In the genomic region with DNA sequence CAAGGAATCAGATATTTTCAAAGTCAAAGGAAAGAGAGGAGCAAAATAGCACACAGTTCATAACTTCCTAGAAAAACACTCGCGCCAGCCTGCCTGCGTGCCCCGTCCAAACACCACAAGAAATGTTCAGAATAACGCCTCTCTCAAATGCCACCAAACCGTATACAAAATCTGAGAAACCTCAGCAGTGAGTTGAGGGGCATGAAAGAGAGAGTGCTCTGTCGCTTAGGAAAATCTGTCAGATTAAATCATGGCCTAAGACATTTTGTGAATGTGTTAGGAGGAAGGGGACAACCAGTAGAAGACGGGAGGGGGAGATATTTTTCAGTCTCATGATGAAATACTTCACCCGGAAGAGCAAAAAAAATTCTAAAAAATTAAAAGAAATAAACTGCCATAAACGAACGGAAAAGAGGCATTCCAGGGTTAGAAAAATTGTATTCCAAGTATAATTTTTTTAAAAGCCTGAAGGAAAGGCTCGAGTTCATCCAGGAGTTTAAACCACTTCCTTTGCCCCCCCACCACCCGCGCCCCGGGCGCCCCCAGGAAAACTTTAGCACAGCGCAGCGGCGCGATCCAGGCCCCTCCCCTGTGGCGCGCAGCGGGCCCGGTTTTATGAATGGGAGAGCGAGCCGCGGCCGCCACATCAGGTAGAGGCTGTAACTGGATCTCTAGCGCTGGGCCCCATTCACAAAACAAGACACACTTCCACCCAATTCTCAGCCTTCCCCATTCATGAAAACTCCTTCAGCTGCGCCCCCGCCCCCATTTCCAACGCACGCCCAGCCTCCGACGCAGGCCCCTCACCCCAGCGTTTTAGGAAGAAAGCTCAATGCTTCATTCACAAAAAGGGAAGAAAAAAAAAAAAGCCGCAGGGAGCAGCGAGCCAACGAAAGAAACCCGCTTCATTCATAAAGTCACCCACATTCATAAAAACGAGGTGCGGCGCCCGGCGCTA, we compare ENCODE assay signal across 8 cellular contexts. TPM values are rescaled to one million over a fixed set of nuclear protein-coding genes. Genes with fewer than 3 reads are reported as not detected.
DNase-seq lines count a peak whose midpoint lies in the region; ATAC-seq and TF ChIP-seq lines count a peak whose summit lies in the region.

No MANE protein-coding gene starts in this region.

- H3K4me2 ChIP-seq in OCI-LY1 (ENCODE audit: low read length) = peak overlapping the region; percentile 60

- no peak overlapping the region for H3K9ac ChIP-seq in OCI-LY1 (ENCODE audit: low read length)

- WGBS in thymus = 2% methylated on average over 45 of the region's 45 CpGs

- H3K27me3 Mint-ChIP-seq in activated T-helper 17 cell treated with anti-CD3 and anti-CD28 coated beads, Interleukin-2, amount 50 U/mL, for 72 hours = peaks cover 72% of the 10 kb centered on the region

- H3K36me3 ChIP-seq in OCI-LY1 (ENCODE audit: insufficient read depth, low read length) = no peaks in the 10 kb centered on the region
- H3K36me3 ChIP-seq in thymus (ENCODE audit: control insufficient read depth, insufficient read depth) = no peaks in the 10 kb centered on the region

- H3K9me2 ChIP-seq in OCI-LY1 (ENCODE audit: low read depth, low read length) = no peaks in the 10 kb centered on the region

- TF ChIP-seq CTCF in OCI-LY1 (IDR thresholded peaks at IDR 0.05; ENCODE audit: low read length) = no peak

- no peaks in the 10 kb centered on the region for H4K20me1 ChIP-seq in OCI-LY1 (ENCODE audit: insufficient read depth, low read length)

- H3K4me3 ChIP-seq in OCI-LY1 (ENCODE audit: low read depth, low read length, poor library complexity, severe bottlenecking) (peak overlapping the region; percentile 55), thymus (ENCODE audit: low read length) (peak overlapping the region; percentile 60)

- H2AFZ ChIP-seq in OCI-LY1 (ENCODE audit: low read length) = no peak overlapping the region

- DNase-seq in G401 (ENCODE audit: low spot score) = peak; percentile 76
- DNase-seq in KBM-7 = peak; percentile 91
- DNase-seq in fibroblast of peridontal ligament (ENCODE audit: extremely low read depth) = peak; percentile 56
- peak; percentile 73 for DNase-seq in myocyte (ENCODE audit: low read depth)
- no peak for DNase-seq in mesenteric fat pad (ENCODE audit: low spot score)

- H3K9me3 ChIP-seq in OCI-LY1 (ENCODE audit: low read length) = no peaks in the 10 kb centered on the region
- H3K9me3 ChIP-seq in thymus (ENCODE audit: control insufficient read depth) = no peaks in the 10 kb centered on the region

- no peak overlapping the region for H3K27ac ChIP-seq in OCI-LY1 (ENCODE audit: low read depth, low read length, poor library complexity, severe bottlenecking)
- H3K27ac ChIP-seq in thymus (ENCODE audit: low read depth) = no peak overlapping the region

- H3K4me1 ChIP-seq in OCI-LY1 (ENCODE audit: insufficient read depth, low read length, severe bottlenecking) = peaks cover 22% of the 10 kb centered on the region
- H3K4me1 ChIP-seq in thymus (ENCODE audit: control insufficient read depth, insufficient read depth, low read length) = peaks cover 7% of the 10 kb centered on the region

- in situ Hi-C loops in G401 (cut with HindIII; ENCODE audit: low sequenced_read_pairs) = no loop called here
- in situ Hi-C loops in KBM-7 (cut with MboI; ENCODE audit: low pct_unique_long_range_greater_than_20kb, low sequenced_read_pairs) = no loop called here

- peaks cover 8% of the 10 kb centered on the region for H3K36me3 Mint-ChIP-seq in activated T-helper 17 cell treated with anti-CD3 and anti-CD28 coated beads, Interleukin-2, amount 50 U/mL, for 72 hours (ENCODE audit: low read depth)

- H3K27me3 ChIP-seq in OCI-LY1 (ENCODE audit: insufficient read depth, low read length) (peaks cover 19% of the 10 kb centered on the region; the same call in 1 of the 2 replicates), thymus (ENCODE audit: control insufficient read depth, insufficient read depth) (peaks cover 57% of the 10 kb centered on the region)

- H3K27ac Mint-ChIP-seq in activated T-helper 17 cell treated with anti-CD3 and anti-CD28 coated beads, Interleukin-2, amount 50 U/mL, for 72 hours = no peak overlapping the region

- H3F3A ChIP-seq in OCI-LY1 (ENCODE audit: insufficient read depth, low read length) = no peaks in the 10 kb centered on the region

- peaks cover 27% of the 10 kb centered on the region for H3K4me1 Mint-ChIP-seq in activated T-helper 17 cell treated with anti-CD3 and anti-CD28 coated beads, Interleukin-2, amount 50 U/mL, for 72 hours

- peak overlapping the region; percentile 93 for H3K4me3 Mint-ChIP-seq in activated T-helper 17 cell treated with anti-CD3 and anti-CD28 coated beads, Interleukin-2, amount 50 U/mL, for 72 hours

- no peak for ATAC-seq in activated T-helper 17 cell treated with anti-CD3 and anti-CD28 coated beads, Interleukin-2, amount 50 U/mL, for 72 hours (replicated peaks)

- no peaks in the 10 kb centered on the region for H3K9me3 Mint-ChIP-seq in activated T-helper 17 cell treated with anti-CD3 and anti-CD28 coated beads, Interleukin-2, amount 50 U/mL, for 72 hours

- no peaks in the 10 kb centered on the region for H3K79me2 ChIP-seq in OCI-LY1 (ENCODE audit: insufficient read depth, low read length)

RNA-seq across cellular contexts. Expression of a gene that starts 1.5 kb away (rescaled TPM):
- 16.8 and 22.8 TPM in 2 replicates for total RNA-seq in G401 (2014; rRNA removed; shearing (Covaris generic))
- total RNA-seq in activated T-helper 17 cell treated with anti-CD3 and anti-CD28 coated beads, Interleukin-2, amount 50 U/mL, for 72 hours = 1 to 10 TPM in 1 of 2 donors, under 1 TPM in 1; 0.99 to 1.2 TPM
- 59.9 and 131 TPM in 2 replicates for total RNA-seq in myocyte
- 46.3 TPM for polyA plus RNA-seq in myocyte (2012)
- 4.9 TPM for polyA plus RNA-seq in thymus
- total RNA-seq in mesenteric fat pad = 25.0 TPM
